ENCODE assay signal across 15 cellular contexts in the genomic region with DNA sequence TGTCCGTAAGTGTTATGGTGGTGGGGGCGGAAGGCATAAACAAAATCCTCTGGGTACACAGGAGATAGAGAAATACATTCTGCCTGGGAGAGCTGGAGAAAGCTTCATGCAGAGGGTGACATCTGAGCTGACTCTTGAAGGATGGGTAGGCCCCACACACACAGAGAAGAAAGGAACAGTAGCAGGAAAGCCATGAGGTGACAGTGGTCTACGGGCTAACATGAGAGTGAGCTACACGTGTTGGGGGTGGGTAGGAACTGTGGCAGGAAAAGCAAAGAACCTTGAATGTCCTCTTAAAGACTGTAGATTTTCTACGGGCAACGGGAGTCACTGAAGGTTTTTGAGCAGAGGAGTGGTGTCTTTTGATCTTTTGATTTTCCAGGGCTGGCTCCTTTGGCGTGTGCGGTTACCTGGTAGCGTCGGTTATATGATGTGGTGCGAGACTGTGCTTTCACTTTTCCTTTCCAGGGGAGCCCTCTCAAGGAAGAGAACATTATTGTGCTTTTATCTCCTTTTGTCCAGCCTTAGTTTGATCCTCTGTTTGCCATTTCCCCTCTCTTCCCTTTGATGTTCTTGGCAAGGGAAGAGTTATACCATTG. TPM values are rescaled to one million over a fixed set of nuclear protein-coding genes. Genes with fewer than 3 reads are reported as not detected.
DNase-seq lines count a peak whose midpoint lies in the region; ATAC-seq, FAIRE-seq and TF ChIP-seq lines count a peak whose summit lies in the region.
"Had no signal": no experiment of that assay in that cellular context is flagged by ENCODE, and none has a peak within 500 bp of the region (broad histone marks: within the 10 kb centered on the region; RNA-seq: fewer than 3 reads in every experiment).

No MANE protein-coding gene starts in this region.

- no peak for TF ChIP-seq CTCF in heart left ventricle (IDR thresholded peaks at IDR 0.05)
- no peak for TF ChIP-seq CTCF in activated B cell treated with CpG ODN at 0.5 μM for 24 hours (IDR thresholded peaks at IDR 0.05)
- TF ChIP-seq CTCF in D721Med (IDR thresholded peaks at IDR 0.05; ENCODE audit: insufficient read depth, missing control alignments) = no peak
- TF ChIP-seq CTCF in MCF 10A (IDR thresholded peaks at IDR 0.05; ENCODE audit: unreplicated experiment) = no peak

- peaks cover 0 to 17% (median 9%) of the 10 kb centered on the region in 12 donors for H3K4me1 ChIP-seq in heart left ventricle

- H3K27ac Mint-ChIP-seq in activated B cell treated with CpG ODN at 0.5 μM for 24 hours = no peak overlapping the region
- peak overlapping the region; percentile 77 to 85 for H3K27ac Mint-ChIP-seq in effector memory CD8-positive, alpha-beta T cell
- H3K27ac Mint-ChIP-seq in stimulated activated memory B cell treated with anti-CD40 and anti-IgM and Interleukin-4, amounts not matched to agents 10 μg/mL and 1 μg/mL and 100 μg/mL, for 72 hours = peak overlapping the region; percentile 10
- no peak overlapping the region for H3K27ac Mint-ChIP-seq in MCF 10A (ENCODE audit: low read depth, unreplicated experiment)

- H3K36me3 ChIP-seq in heart left ventricle = no peaks in the 10 kb centered on the region
- H3K36me3 ChIP-seq: ovary had no signal

- H3K9me3 Mint-ChIP-seq in activated B cell treated with CpG ODN at 0.5 μM for 24 hours (no peaks in the 10 kb centered on the region), MCF 10A (ENCODE audit: unreplicated experiment) (no peaks in the 10 kb centered on the region)
- no peaks in the 10 kb centered on the region for H3K9me3 Mint-ChIP-seq in effector memory CD8-positive, alpha-beta T cell
- no peaks in the 10 kb centered on the region for H3K9me3 Mint-ChIP-seq in stimulated activated memory B cell treated with anti-CD40 and anti-IgM and Interleukin-4, amounts not matched to agents 10 μg/mL and 1 μg/mL and 100 μg/mL, for 72 hours

- no peak for DNase-seq in heart left ventricle
- DNase-seq in Right ventricle myocardium inferior (ENCODE audit: missing footprints) = no peak
- no peak for DNase-seq in activated B cell treated with CpG ODN at 0.5 μM for 24 hours
- peak; percentile 14 to 30 (median 15) for DNase-seq in effector memory CD8-positive, alpha-beta T cell
- no peak for DNase-seq in D721Med (ENCODE audit: insufficient read length, low spot score)
- no peak for DNase-seq in MCF 10A (ENCODE audit: unreplicated experiment)
- no peak for DNase-seq in HK-2 (ENCODE audit: unreplicated experiment)
- DNase-seq: activated CD4-positive, CD25-positive, alpha-beta regulatory T cell treated with anti-CD3 and anti-CD28 coated beads, Interleukin-2, amount 50 U/mL, for 72 hours; cortex of kidney; DMS53; mesendoderm; NCI-H1092; NCI-H226 had no signal

- BruUV-seq in MCF 10A (replicated peaks; lab: Mats Ljungman, UMichigan) = no TSS peak

- ATAC-seq in heart left ventricle (peak in 1 of 4 donors; percentile 57), Right ventricle myocardium inferior (no peak), activated B cell treated with CpG ODN at 0.5 μM for 24 hours (ENCODE audit: low read depth) (no peak)
- ATAC-seq in effector memory CD8-positive, alpha-beta T cell (replicated peaks) = peak; percentile 72
- ATAC-seq in stimulated activated memory B cell treated with anti-CD40 and anti-IgM and Interleukin-4, amounts not matched to agents 10 μg/mL and 1 μg/mL and 100 μg/mL, for 72 hours = peak; percentile 40

- POLR2A ChIA-PET in activated B cell treated with CpG ODN at 0.5 μM for 24 hours (lab: Charles Lee) = no interaction called here
- POLR2A ChIA-PET in MCF 10A (lab: Yijun Ruan, JAX) = no interaction called here

- peaks cover 9% of the 10 kb centered on the region for H3K4me1 Mint-ChIP-seq in activated B cell treated with CpG ODN at 0.5 μM for 24 hours
- peaks cover 30% of the 10 kb centered on the region in 2 donors for H3K4me1 Mint-ChIP-seq in effector memory CD8-positive, alpha-beta T cell (ENCODE audit: low read depth in 2 of 2)
- H3K4me1 Mint-ChIP-seq in stimulated activated memory B cell treated with anti-CD40 and anti-IgM and Interleukin-4, amounts not matched to agents 10 μg/mL and 1 μg/mL and 100 μg/mL, for 72 hours = peaks cover 16% of the 10 kb centered on the region
- H3K4me1 Mint-ChIP-seq in MCF 10A (ENCODE audit: insufficient read depth, unreplicated experiment) = peaks cover 15% of the 10 kb centered on the region

- H3K4me3 ChIP-seq in heart left ventricle = peak overlapping the region in 9 of 12 donors; percentile 21 to 42 (median 30)
- H3K4me3 ChIP-seq: ovary had no signal

- no peaks in the 10 kb centered on the region for H3K27me3 ChIP-seq in heart left ventricle
- H3K27me3 ChIP-seq: ovary had no signal

- H3K27me3 Mint-ChIP-seq in activated B cell treated with CpG ODN at 0.5 μM for 24 hours (peaks cover 4% of the 10 kb centered on the region), MCF 10A (ENCODE audit: insufficient read depth, unreplicated experiment) (peaks cover 28% of the 10 kb centered on the region)
- peaks cover under 1 to 2% of the 10 kb centered on the region in 2 donors for H3K27me3 Mint-ChIP-seq in effector memory CD8-positive, alpha-beta T cell
- H3K27me3 Mint-ChIP-seq in stimulated activated memory B cell treated with anti-CD40 and anti-IgM and Interleukin-4, amounts not matched to agents 10 μg/mL and 1 μg/mL and 100 μg/mL, for 72 hours = peaks cover 6% of the 10 kb centered on the region

- H3K4me3 Mint-ChIP-seq in activated B cell treated with CpG ODN at 0.5 μM for 24 hours = peak overlapping the region; percentile 71
- H3K4me3 Mint-ChIP-seq in effector memory CD8-positive, alpha-beta T cell = peak overlapping the region; percentile 67 to 69
- H3K4me3 Mint-ChIP-seq in stimulated activated memory B cell treated with anti-CD40 and anti-IgM and Interleukin-4, amounts not matched to agents 10 μg/mL and 1 μg/mL and 100 μg/mL, for 72 hours = peak overlapping the region; percentile 61
- H3K4me3 Mint-ChIP-seq in MCF 10A (ENCODE audit: unreplicated experiment) = no peak overlapping the region

- no peak for TF ChIP-seq POLR2A in heart left ventricle (IDR thresholded peaks at IDR 0.05)

- 68 to 82% (median 72%) methylated on average over 11 of the region's 11 CpGs for WGBS in heart left ventricle, 4 donors

- H3K9me3 ChIP-seq in heart left ventricle = no peaks in the 10 kb centered on the region
- H3K9me3 ChIP-seq: ovary had no signal

- intact Hi-C loops in heart left ventricle (cut with DNase I) = loop anchor here in 4 of 10 donors (5.0 to 10.0 kb wide), 2 partner anchors 66 to 174 kb away; no protein-coding TSS in a partner anchor
- intact Hi-C loops in Right ventricle myocardium inferior (cut with DNase I) = no loop called here
- intact Hi-C loops in activated B cell treated with CpG ODN at 0.5 μM for 24 hours (cut with micrococcal nuclease) = no loop called here
- intact Hi-C loops in MCF 10A (cut with micrococcal nuclease) = no loop called here

- peak overlapping the region in 10 of 12 donors; percentile 1 to 68 (median 43) for H3K27ac ChIP-seq in heart left ventricle
- H3K27ac ChIP-seq: ovary had no signal

- no peaks in the 10 kb centered on the region for H3K36me3 Mint-ChIP-seq in activated B cell treated with CpG ODN at 0.5 μM for 24 hours (ENCODE audit: low read depth)
- peaks cover 3% of the 10 kb centered on the region for H3K36me3 Mint-ChIP-seq in effector memory CD8-positive, alpha-beta T cell (ENCODE audit: insufficient read depth)
- H3K36me3 Mint-ChIP-seq in stimulated activated memory B cell treated with anti-CD40 and anti-IgM and Interleukin-4, amounts not matched to agents 10 μg/mL and 1 μg/mL and 100 μg/mL, for 72 hours = no peaks in the 10 kb centered on the region
- no peaks in the 10 kb centered on the region for H3K36me3 Mint-ChIP-seq in MCF 10A (ENCODE audit: insufficient read depth, unreplicated experiment)

- no peak for FAIRE-seq in D721Med (lab: Jason Lieb, UNC)

- CTCF ChIA-PET in activated B cell treated with CpG ODN at 0.5 μM for 24 hours (lab: Charles Lee) = no interaction called here
- CTCF ChIA-PET in MCF 10A (lab: Yijun Ruan, JAX) = interaction anchor here (0.6 to 1.8 kb wide), 3 partner anchors 7 to 43 kb away, joined by 3 to 10 read pairs (median 4); no protein-coding TSS in a partner anchor

RNA-seq across cellular contexts. Expression of a gene that starts 39.7 kb away (rescaled TPM):
- 1 to 10 TPM in 4 of 9 donors, under 1 TPM in 5; 0.12 to 2.8 (median 0.87) TPM for total RNA-seq in heart left ventricle
- polyA plus RNA-seq in heart left ventricle = 1 to 10 TPM in 1 of 2 donors, under 1 TPM in 1; 0.30 to 1.7 TPM
- total RNA-seq in Right ventricle myocardium inferior = 0.57 TPM
- total RNA-seq in activated B cell treated with CpG ODN at 0.5 μM for 24 hours = not detected in 2 replicates
- not detected in 2 replicates for total RNA-seq in MCF 10A (2022)

RNA-seq across cellular contexts. Expression of a gene that starts 59.7 kb away (rescaled TPM):
- total RNA-seq in heart left ventricle = 10 to 100 TPM in 8 of 9 donors, 1 to 10 TPM in 1; 5.3 to 36.5 (median 16.7) TPM
- 10 to 100 TPM; 11.4 to 71.0 TPM for polyA plus RNA-seq in heart left ventricle
- total RNA-seq in Right ventricle myocardium inferior = 45.6 TPM
- not detected in 2 replicates for total RNA-seq in activated B cell treated with CpG ODN at 0.5 μM for 24 hours
- total RNA-seq in MCF 10A (2022) = 0.54 and 0.70 TPM in 2 replicates

Comparison
In these comparisons a context has a peak if more than half of its experiments do, and no peak if none do; other contexts are left out.
1. ATAC-seq: peak in effector memory CD8-positive, alpha-beta T cell (single experiment) and stimulated activated memory B cell treated with anti-CD40 and anti-IgM and Interleukin-4, amounts not matched to agents 10 μg/mL and 1 μg/mL and 100 μg/mL, for 72 hours (single experiment); none in Right ventricle myocardium inferior (single experiment) and activated B cell treated with CpG ODN at 0.5 μM for 24 hours (single experiment).
2. DNase-seq: peak in effector memory CD8-positive, alpha-beta T cell (3 of 3); none in heart left ventricle (0 of 5), Right ventricle myocardium inferior (single experiment), activated B cell treated with CpG ODN at 0.5 μM for 24 hours (single experiment), D721Med (single experiment), MCF 10A (single experiment) and HK-2 (single experiment).
3. H3K27ac Mint-ChIP-seq: peak in effector memory CD8-positive, alpha-beta T cell (2 of 2) and stimulated activated memory B cell treated with anti-CD40 and anti-IgM and Interleukin-4, amounts not matched to agents 10 μg/mL and 1 μg/mL and 100 μg/mL, for 72 hours (single experiment); none in activated B cell treated with CpG ODN at 0.5 μM for 24 hours (single experiment) and MCF 10A (single experiment).